In the genomic region with DNA sequence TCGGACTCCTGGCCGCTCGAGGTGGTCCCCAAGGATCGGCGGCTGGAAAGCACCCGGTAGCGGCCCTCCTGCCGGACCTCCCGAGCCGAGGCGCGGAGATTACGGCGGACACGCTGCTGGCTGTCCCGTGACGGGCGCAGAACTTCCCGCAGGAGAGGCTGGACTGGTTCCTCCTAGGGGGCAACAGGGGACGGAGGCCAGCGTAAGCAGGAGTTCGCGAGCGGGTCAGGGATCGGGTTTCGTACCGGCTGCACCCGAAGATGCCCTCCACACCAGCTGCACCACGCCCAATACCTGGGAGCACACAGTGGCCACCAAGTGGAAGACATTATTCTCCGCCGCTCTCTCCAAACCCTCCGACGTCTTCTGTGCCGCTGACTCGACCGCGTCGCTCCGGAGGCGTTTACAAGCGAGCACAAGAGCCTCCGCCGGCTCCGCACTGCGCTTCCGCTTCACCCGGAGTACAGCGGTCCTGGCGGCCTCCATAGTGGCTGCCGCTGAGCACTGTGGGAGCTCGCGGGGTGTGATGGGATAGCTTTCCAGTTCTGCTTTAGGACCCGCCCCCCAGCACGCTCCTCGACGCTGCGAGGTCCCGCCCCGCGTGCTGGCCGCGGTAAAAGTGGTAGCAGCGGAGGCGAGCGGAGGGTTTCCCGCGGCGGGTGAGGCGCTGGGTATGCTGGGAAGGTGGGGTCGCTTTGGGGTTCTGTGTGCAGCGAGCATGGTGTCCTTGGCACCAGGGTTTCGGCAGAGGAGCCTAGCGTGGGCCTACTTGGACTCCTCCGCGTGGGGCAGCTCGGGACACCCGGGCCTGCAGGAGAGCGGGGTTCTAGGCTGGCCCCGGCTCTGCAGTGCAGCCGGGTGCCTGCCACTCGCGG, we compare ENCODE assay signal across 8 cellular contexts. TPM values are rescaled to one million over a fixed set of nuclear protein-coding genes. Genes with fewer than 3 reads are reported as not detected.
DNase-seq lines count a peak whose midpoint lies in the region; ATAC-seq, FAIRE-seq and TF ChIP-seq lines count a peak whose summit lies in the region.

A gene with protein sequence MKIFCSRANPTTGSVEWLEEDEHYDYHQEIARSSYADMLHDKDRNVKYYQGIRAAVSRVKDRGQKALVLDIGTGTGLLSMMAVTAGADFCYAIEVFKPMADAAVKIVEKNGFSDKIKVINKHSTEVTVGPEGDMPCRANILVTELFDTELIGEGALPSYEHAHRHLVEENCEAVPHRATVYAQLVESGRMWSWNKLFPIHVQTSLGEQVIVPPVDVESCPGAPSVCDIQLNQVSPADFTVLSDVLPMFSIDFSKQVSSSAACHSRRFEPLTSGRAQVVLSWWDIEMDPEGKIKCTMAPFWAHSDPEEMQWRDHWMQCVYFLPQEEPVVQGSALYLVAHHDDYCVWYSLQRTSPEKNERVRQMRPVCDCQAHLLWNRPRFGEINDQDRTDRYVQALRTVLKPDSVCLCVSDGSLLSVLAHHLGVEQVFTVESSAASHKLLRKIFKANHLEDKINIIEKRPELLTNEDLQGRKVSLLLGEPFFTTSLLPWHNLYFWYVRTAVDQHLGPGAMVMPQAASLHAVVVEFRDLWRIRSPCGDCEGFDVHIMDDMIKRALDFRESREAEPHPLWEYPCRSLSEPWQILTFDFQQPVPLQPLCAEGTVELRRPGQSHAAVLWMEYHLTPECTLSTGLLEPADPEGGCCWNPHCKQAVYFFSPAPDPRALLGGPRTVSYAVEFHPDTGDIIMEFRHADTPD (plus strand): TSS at position 579 of the 875 bp plus-strand sequence. CDS start 4,961 bp downstream, outside the sequence.
A gene (minus strand): TSS at position 506 of the 875 bp plus-strand sequence. CDS start 20 bp downstream, at position 486.

- TF ChIP-seq POLR2A in vagina (IDR thresholded peaks at IDR 0.05): peak in 1 of 2 donors; percentile 50

- peak; percentile 95 for DNase-seq in GM18507 (ENCODE audit: extremely low spot score, insufficient read length, low read depth)
- DNase-seq in NCI-H1930 (lab: John Stamatoyannopoulos, UW): peak; percentile 55 to 82
- DNase-seq in anterior cingulate cortex (lab: John Stamatoyannopoulos, UW): peak; percentile 27 to 94 (median 87)
- peak; percentile 92 to 96 (median 95) for DNase-seq in right cardiac atrium
- peak; percentile 90 for DNase-seq in putamen (ENCODE audit: low spot score)
- no peak for DNase-seq in vagina (ENCODE audit: extremely low spot score in 2 of 2)

- H3K4me3 ChIP-seq in right cardiac atrium (ENCODE audit: low read length): peak within 1 kb of the TSS; percentile 87
- peak within 1 kb of the TSS; percentile 71 to 81 for H3K4me3 ChIP-seq in vagina

- peak; percentile 94 for ATAC-seq in HG02973 (IDR thresholded peaks at IDR 0.05; ENCODE audit: unreplicated experiment)
- ATAC-seq in right cardiac atrium: peak; percentile 100

- intact Hi-C loops in T-helper 2 cell treated with Interferon-gamma antibody and Interleukin-4, amounts not matched to agents 100 ng/mL and 5 ng/mL, for 36 hours (cut with micrococcal nuclease): loop anchor here (1.0 to 5.0 kb wide), 5 partner anchors 21 to 226 kb away; a partner anchor contains a TSS
- intact Hi-C loops in right cardiac atrium (cut with DNase I): loop anchor here in 3 of 4 donors (5.0 kb wide), 1 partner anchor 48 kb away; a partner anchor contains a TSS
- intact Hi-C loops in vagina (cut with DNase I): loop anchor here (5.0 kb wide), 2 partner anchors 48 to 313 kb away; a partner anchor contains a TSS

- peak in 1 of 3 experiments; percentile 48 for TF ChIP-seq CTCF in vagina (IDR thresholded peaks at IDR 0.05)

- FAIRE-seq in GM18507 (lab: Jason Lieb, UNC): peak; percentile 88

- under 1% methylated on average over 82 of the region's 82 CpGs for WGBS in right cardiac atrium

- H3K27ac ChIP-seq in right cardiac atrium (ENCODE audit: low read length) (peak within 1 kb of the TSS; percentile 77), vagina (peak within 1 kb of the TSS; percentile 73)

- H3K27me3 ChIP-seq in right cardiac atrium (ENCODE audit: control insufficient read depth, insufficient read depth) (no peaks in the 10 kb centered on the region), vagina (no peaks in the 10 kb centered on the region)

- peaks cover 11% of the 10 kb centered on the region for H3K4me1 ChIP-seq in right cardiac atrium (ENCODE audit: control insufficient read depth, insufficient read depth, low read length)
- H3K4me1 ChIP-seq in vagina: peaks cover 34% of the 10 kb centered on the region

- peaks cover 0 to 21% of the 10 kb centered on the region in 2 donors for H3K36me3 ChIP-seq in vagina

- no peaks in the 10 kb centered on the region for H3K9me3 ChIP-seq in right cardiac atrium (ENCODE audit: control insufficient read depth, low read length)
- H3K9me3 ChIP-seq in vagina: no peaks in the 10 kb centered on the region

RNA-seq across cellular contexts. Expression of the first gene that starts in this region (rescaled TPM):
- total RNA-seq in T-helper 2 cell treated with Interferon-gamma antibody and Interleukin-4, amounts not matched to agents 100 ng/mL and 5 ng/mL, for 36 hours: 65.4 and 67.7 TPM in 2 replicates
- total RNA-seq in right cardiac atrium: 10 to 100 TPM; 20.8 to 34.7 (median 32.2) TPM
- 34.5 TPM for polyA plus RNA-seq in right cardiac atrium
- 47.9 TPM for total RNA-seq in vagina

RNA-seq across cellular contexts. Expression of the second gene that starts in this region (rescaled TPM):
- total RNA-seq in T-helper 2 cell treated with Interferon-gamma antibody and Interleukin-4, amounts not matched to agents 100 ng/mL and 5 ng/mL, for 36 hours: 27.4 and 33.4 TPM in 2 replicates
- total RNA-seq in right cardiac atrium (10 to 100 TPM; 10.9 to 13.4 (median 11.9) TPM), vagina (15.5 TPM)
- polyA plus RNA-seq in right cardiac atrium: 7.9 TPM

Comparison
In these comparisons a context has a peak if more than half of its experiments do, and no peak if none do; other contexts are left out.
1. DNase-seq: peak in GM18507 (single experiment), NCI-H1930 (2 of 2), anterior cingulate cortex (58 of 58), right cardiac atrium (3 of 3) and putamen (single experiment); none in vagina (0 of 2).